22 cellular contexts compared by ENCODE assay signal in the genomic region with DNA sequence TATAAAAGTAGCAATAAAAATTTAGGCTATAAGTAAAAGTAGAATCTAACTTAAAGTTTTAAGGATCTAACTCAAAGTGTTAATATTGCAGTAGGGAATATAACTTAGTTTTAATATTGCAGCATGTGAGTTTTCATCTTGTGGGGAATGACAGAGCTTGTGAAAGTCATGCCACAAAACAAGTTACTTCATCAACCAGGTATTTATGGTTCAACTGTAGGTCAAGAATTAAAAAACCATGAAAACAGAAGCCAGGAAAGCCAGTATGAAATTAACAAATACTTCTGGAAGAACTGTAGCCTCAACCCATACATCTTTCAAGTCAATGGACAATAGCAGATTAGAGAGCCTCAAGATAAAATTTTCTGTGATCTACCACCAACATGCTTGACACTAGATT. TPM values are rescaled to one million over a fixed set of nuclear protein-coding genes. Genes with fewer than 3 reads are reported as not detected.
A peak's percentile ranks its signal among the peaks of the same experiment; 100 is the strongest.
DNase-seq lines count a peak whose midpoint lies in the region; TF ChIP-seq lines count a peak whose summit lies in the region.
"Had no signal": no experiment of that assay in that cellular context is flagged by ENCODE, and none has a peak within 500 bp of the region (broad histone marks: within the 10 kb centered on the region; RNA-seq: fewer than 3 reads in every experiment).

No MANE protein-coding gene starts in this region.

- H3K27ac Mint-ChIP-seq in T-helper 2 cell treated with Interferon-gamma antibody and Interleukin-4, amounts not matched to agents 5 μg/mL and 100 μg/mL, for 36 hours = peak overlapping the region; percentile 56
- peak overlapping the region; percentile 21 for H3K27ac Mint-ChIP-seq in activated T-helper 2 cell treated with anti-CD3 and anti-CD28 coated beads, Interferon-gamma antibody, Interleukin-2, Interleukin-4, amounts not matched to agents 10 μg/mL and 5 μg/mL and 100 μg/mL, durations not matched to agents 14 hours and 24 hours and 36 hours
- H3K27ac Mint-ChIP-seq: naive thymus-derived CD8-positive, alpha-beta T cell had no signal

- intact Hi-C loops in activated T-helper 2 cell treated with anti-CD3 and anti-CD28 coated beads, Interferon-gamma antibody, Interleukin-2, Interleukin-4, amounts not matched to agents 10 μg/mL and 5 μg/mL and 100 μg/mL, durations not matched to agents 14 hours and 24 hours and 36 hours (cut with micrococcal nuclease) = no loop called here
- intact Hi-C loops in dorsolateral prefrontal cortex (cut with DNase I) = no loop called here

- no peak overlapping the region for H3K4me3 Mint-ChIP-seq in T-helper 2 cell treated with Interferon-gamma antibody and Interleukin-4, amounts not matched to agents 5 μg/mL and 100 μg/mL, for 36 hours
- H3K4me3 Mint-ChIP-seq in activated T-helper 2 cell treated with anti-CD3 and anti-CD28 coated beads, Interferon-gamma antibody, Interleukin-2, Interleukin-4, amounts not matched to agents 10 μg/mL and 5 μg/mL and 100 μg/mL, durations not matched to agents 14 hours and 24 hours and 36 hours (ENCODE audit: low read depth) = no peak overlapping the region
- H3K4me3 Mint-ChIP-seq: CD14-positive monocyte; naive thymus-derived CD8-positive, alpha-beta T cell had no signal

- TF ChIP-seq CTCF in fibroblast of pulmonary artery (IDR thresholded peaks at IDR 0.05; ENCODE audit: low read length, missing control alignments) (no peak), dorsolateral prefrontal cortex (IDR thresholded peaks at IDR 0.05 in 54 of 56, conservative IDR thresholded peaks at IDR 0.05 in 2 of 56; ENCODE audit: low read depth in 1 of 56, partially characterized antibody in 56 of 56) (no peak)

- no peaks in the 10 kb centered on the region for H3K27me3 Mint-ChIP-seq in T-helper 2 cell treated with Interferon-gamma antibody and Interleukin-4, amounts not matched to agents 5 μg/mL and 100 μg/mL, for 36 hours (ENCODE audit: low read depth)
- H3K27me3 Mint-ChIP-seq in activated T-helper 2 cell treated with anti-CD3 and anti-CD28 coated beads, Interferon-gamma antibody, Interleukin-2, Interleukin-4, amounts not matched to agents 10 μg/mL and 5 μg/mL and 100 μg/mL, durations not matched to agents 14 hours and 24 hours and 36 hours (ENCODE audit: low read depth) = no peaks in the 10 kb centered on the region
- H3K27me3 Mint-ChIP-seq: naive thymus-derived CD8-positive, alpha-beta T cell had no signal

- no peaks in the 10 kb centered on the region for H3K27me3 ChIP-seq in dorsolateral prefrontal cortex

- no peak overlapping the region for H3K27ac ChIP-seq in dorsolateral prefrontal cortex
- H3K27ac ChIP-seq: 22Rv1, coronary artery, lower lobe of right lung had no signal

- no peak overlapping the region for H3K4me3 ChIP-seq in fibroblast of pulmonary artery (replicated peaks; ENCODE audit: low read depth, low read length)
- H3K4me3 ChIP-seq in dorsolateral prefrontal cortex = no peak overlapping the region
- H3K4me3 ChIP-seq: coronary artery, lower lobe of right lung had no signal

- no peak for DNase-seq in T-helper 2 cell treated with Interferon-gamma antibody and Interleukin-4, amounts not matched to agents 5 μg/mL and 100 μg/mL, for 36 hours (ENCODE audit: low spot score)
- DNase-seq in T-helper 2 cell (no peak), fibroblast of pulmonary artery (ENCODE audit: low read depth) (peak; percentile 61), dorsolateral prefrontal cortex (no peak), foreskin melanocyte (no peak), AG08396 (ENCODE audit: low spot score) (no peak)
- no peak for DNase-seq in activated T-helper 2 cell treated with anti-CD3 and anti-CD28 coated beads, Interferon-gamma antibody, Interleukin-2, Interleukin-4, amounts not matched to agents 10 μg/mL and 5 μg/mL and 100 μg/mL, durations not matched to agents 14 hours and 24 hours and 36 hours (ENCODE audit: low spot score)
- DNase-seq in stimulated activated CD4-positive, alpha-beta T cell treated with anti-CD3 and anti-CD28 coated beads, Interleukin-2, amount 100 ng/mL, for 48 hours = no peak
- DNase-seq: activated CD4-positive, alpha-beta T cell treated with anti-CD3 and anti-CD28 coated beads for 1 hour; activated naive CD4-positive, alpha-beta T cell; aorta; DMS153; head of caudate nucleus; Kasumi-1; lower lobe of right lung; naive thymus-derived CD8-positive, alpha-beta T cell; NCI-H1436; NCI-H774; posterior cingulate gyrus had no signal

- H3K36me3 Mint-ChIP-seq in T-helper 2 cell treated with Interferon-gamma antibody and Interleukin-4, amounts not matched to agents 5 μg/mL and 100 μg/mL, for 36 hours (ENCODE audit: low read depth) = peaks cover 69% of the 10 kb centered on the region
- peaks cover 92% of the 10 kb centered on the region for H3K36me3 Mint-ChIP-seq in activated T-helper 2 cell treated with anti-CD3 and anti-CD28 coated beads, Interferon-gamma antibody, Interleukin-2, Interleukin-4, amounts not matched to agents 10 μg/mL and 5 μg/mL and 100 μg/mL, durations not matched to agents 14 hours and 24 hours and 36 hours (ENCODE audit: low read depth)

- no peaks in the 10 kb centered on the region for H3K9me3 Mint-ChIP-seq in T-helper 2 cell treated with Interferon-gamma antibody and Interleukin-4, amounts not matched to agents 5 μg/mL and 100 μg/mL, for 36 hours
- H3K9me3 Mint-ChIP-seq in activated T-helper 2 cell treated with anti-CD3 and anti-CD28 coated beads, Interferon-gamma antibody, Interleukin-2, Interleukin-4, amounts not matched to agents 10 μg/mL and 5 μg/mL and 100 μg/mL, durations not matched to agents 14 hours and 24 hours and 36 hours = no peaks in the 10 kb centered on the region
- H3K9me3 Mint-ChIP-seq: CD14-positive monocyte; naive thymus-derived CD8-positive, alpha-beta T cell had no signal

- peaks cover 30% of the 10 kb centered on the region for H3K4me1 Mint-ChIP-seq in T-helper 2 cell treated with Interferon-gamma antibody and Interleukin-4, amounts not matched to agents 5 μg/mL and 100 μg/mL, for 36 hours (ENCODE audit: low read depth)
- H3K4me1 Mint-ChIP-seq in activated T-helper 2 cell treated with anti-CD3 and anti-CD28 coated beads, Interferon-gamma antibody, Interleukin-2, Interleukin-4, amounts not matched to agents 10 μg/mL and 5 μg/mL and 100 μg/mL, durations not matched to agents 14 hours and 24 hours and 36 hours (ENCODE audit: low read depth) = peaks cover 42% of the 10 kb centered on the region
- H3K4me1 Mint-ChIP-seq: CD14-positive monocyte had no signal

RNA-seq across cellular contexts. Expression of gene HMGCS1, which starts 19.0 kb away (rescaled TPM):
- 232 and 233 TPM in 2 replicates for total RNA-seq in activated T-helper 2 cell treated with anti-CD3 and anti-CD28 coated beads, Interferon-gamma antibody, Interleukin-2, Interleukin-4, amounts not matched to agents 10 μg/mL and 5 μg/mL and 100 μg/mL, durations not matched to agents 14 hours and 24 hours and 36 hours
- 100 to 1,000 TPM in 66 of 120 experiments, 10 to 100 TPM in 54; 39.2 to 223 (median 105) TPM for total RNA-seq in dorsolateral prefrontal cortex
